In the genomic region with DNA sequence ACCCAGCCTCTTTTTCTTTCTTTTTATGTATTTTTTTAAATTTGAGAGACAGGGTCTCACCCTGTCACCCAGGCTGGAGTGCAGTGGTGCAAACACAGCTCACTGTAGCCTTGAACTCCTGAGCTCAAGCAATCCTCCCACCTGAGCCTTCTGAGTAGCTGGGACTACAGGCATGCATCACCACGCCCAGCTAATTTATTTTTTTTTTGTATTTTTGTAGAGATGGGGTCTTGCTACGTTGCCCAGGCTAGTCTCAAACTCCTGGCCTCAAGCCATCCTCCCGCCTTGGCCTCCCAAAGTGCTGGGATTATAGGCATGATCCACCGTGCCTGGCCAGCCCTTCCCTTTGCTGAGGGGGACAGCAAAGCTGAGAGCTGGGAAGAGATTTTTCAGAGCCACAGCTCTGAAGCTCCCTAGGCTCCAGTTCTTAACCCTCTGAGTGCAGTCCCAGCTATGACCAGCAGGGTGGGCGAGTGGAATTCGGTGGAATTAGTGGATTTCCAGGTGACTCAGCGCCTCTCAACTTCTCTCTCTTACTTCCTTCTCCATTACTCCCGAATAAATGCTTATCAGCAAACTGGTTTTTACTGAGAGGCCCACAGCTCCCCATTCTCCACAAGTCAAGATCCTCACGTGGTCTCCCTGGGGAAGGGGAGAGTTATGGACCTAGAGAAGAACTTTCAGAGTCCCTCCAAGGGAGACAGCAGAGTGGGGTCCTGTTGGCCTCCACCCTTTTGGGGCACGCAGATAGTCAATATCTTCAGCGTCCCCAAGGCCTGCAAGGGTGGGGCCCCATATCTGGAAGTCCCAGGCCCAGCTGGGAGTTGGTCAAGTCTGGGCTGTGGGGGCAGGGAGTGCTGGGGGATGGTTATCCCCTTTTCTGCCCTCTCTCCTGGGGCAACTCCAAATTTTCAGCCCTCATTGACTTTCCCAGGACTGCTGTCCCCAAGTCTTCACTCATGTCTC, we compare ENCODE assay signal across 8 cellular contexts. TPM values are rescaled to one million over a fixed set of nuclear protein-coding genes. Genes with fewer than 3 reads are reported as not detected.
DNase-seq lines count a peak whose midpoint lies in the region; ATAC-seq and TF ChIP-seq lines count a peak whose summit lies in the region.

No MANE protein-coding gene starts in this region.

- H3K4me3 Mint-ChIP-seq in neural crest cell = peak overlapping the region; percentile 69

- DNase-seq in DMS153 (lab: John Stamatoyannopoulos, UW) (peak; percentile 62), LHCN-M2 (ENCODE audit: low read depth) (peak; percentile 89), RPMI8226 (peak; percentile 80), fibroblast of villous mesenchyme (ENCODE audit: low read depth) (peak; percentile 89), neural crest cell (ENCODE audit: low read depth, low spot score) (peak; percentile 84)
- DNase-seq in activated effector memory CD4-positive, alpha-beta T cell treated with anti-CD3 and anti-CD28 coated beads, Interleukin-2, amount 50 U/mL, for 16 hours = peak; percentile 91

- TF ChIP-seq CTCF in fibroblast of villous mesenchyme (IDR thresholded peaks at IDR 0.05; ENCODE audit: insufficient read depth, low read depth, low read length) (peak; percentile 91), neural crest cell (conservative IDR thresholded peaks at IDR 0.05) (peak; percentile 81)

- peak overlapping the region; percentile 73 to 79 for H3K9ac ChIP-seq in stomach smooth muscle (ENCODE audit: low read length in 2 of 2)

- H3K36me3 ChIP-seq in stomach smooth muscle (ENCODE audit: control insufficient read depth in 2 of 2, insufficient read depth in 2 of 2, low read length in 2 of 2) = no peaks in the 10 kb centered on the region

- H3K4me1 ChIP-seq in stomach smooth muscle (ENCODE audit: control insufficient read depth, insufficient read depth, low read length) = peaks cover 23% of the 10 kb centered on the region

- H3K4me3 ChIP-seq in fibroblast of villous mesenchyme (ENCODE audit: low read depth, low read length) = peak overlapping the region; percentile 73
- H3K4me3 ChIP-seq in stomach smooth muscle (ENCODE audit: low read length in 2 of 2) = peak overlapping the region; percentile 88 to 90

- peaks cover 48% of the 10 kb centered on the region for H3K27me3 Mint-ChIP-seq in neural crest cell (ENCODE audit: low read depth)

- no peaks in the 10 kb centered on the region for H3K36me3 Mint-ChIP-seq in neural crest cell (ENCODE audit: low read depth)

- H3K27ac Mint-ChIP-seq in neural crest cell (ENCODE audit: unreplicated experiment) = no peak overlapping the region

- H3K9me3 ChIP-seq in stomach smooth muscle (ENCODE audit: control insufficient read depth in 2 of 2, low read length in 2 of 2) = no peaks in the 10 kb centered on the region

- H3K27me3 ChIP-seq in stomach smooth muscle (ENCODE audit: control insufficient read depth in 1 of 2, insufficient read depth in 2 of 2, low read length in 2 of 2) = no peaks in the 10 kb centered on the region

- peak overlapping the region; percentile 84 for H3K27ac ChIP-seq in stomach smooth muscle (ENCODE audit: low read length)

- ATAC-seq in GM19035 (IDR thresholded peaks at IDR 0.05; ENCODE audit: unreplicated experiment) = no peak

- H3K9me3 Mint-ChIP-seq in neural crest cell = no peaks in the 10 kb centered on the region

- peaks cover 19% of the 10 kb centered on the region for H3K4me1 Mint-ChIP-seq in neural crest cell

RNA-seq across cellular contexts. Expression of a gene that starts 1.2 kb away (rescaled TPM):
- total RNA-seq in LHCN-M2 (2014; rRNA removed) (83.3 and 92.0 TPM in 2 replicates), fibroblast of villous mesenchyme (33.7 and 64.7 TPM in 2 replicates), neural crest cell (3.1 and 3.2 TPM in 2 replicates)
- polyA plus RNA-seq in LHCN-M2 (2012) = 149 TPM

RNA-seq across cellular contexts. Expression of a gene that starts 2.5 kb away (rescaled TPM):
- 0.34 and 0.38 TPM in 2 replicates for total RNA-seq in LHCN-M2 (2014; rRNA removed)
- polyA plus RNA-seq in LHCN-M2 (2012) = 0.67 TPM
- 0.32 and 1.3 TPM in 2 replicates for total RNA-seq in fibroblast of villous mesenchyme
- total RNA-seq in neural crest cell = 0.40 and 1.1 TPM in 2 replicates

RNA-seq across cellular contexts. Expression of a gene that starts 20.2 kb away (rescaled TPM):
- total RNA-seq in LHCN-M2 (2014; rRNA removed) (22.8 and 24.1 TPM in 2 replicates), fibroblast of villous mesenchyme (38.0 and 49.2 TPM in 2 replicates), neural crest cell (22.3 and 25.8 TPM in 2 replicates)
- polyA plus RNA-seq in LHCN-M2 (2012) = 22.9 TPM

RNA-seq across cellular contexts. Expression of a gene that starts 38.5 kb away (rescaled TPM):
- total RNA-seq in LHCN-M2 (2014; rRNA removed) = 21.7 and 31.2 TPM in 2 replicates
- polyA plus RNA-seq in LHCN-M2 (2012) = 31.8 TPM
- 20.0 and 22.0 TPM in 2 replicates for total RNA-seq in fibroblast of villous mesenchyme
- total RNA-seq in neural crest cell = 3.2 and 3.3 TPM in 2 replicates

RNA-seq across cellular contexts. Expression of a gene that starts 51.2 kb away (rescaled TPM):
- total RNA-seq in LHCN-M2 (2014; rRNA removed) = 1.6 and 1.8 TPM in 2 replicates
- 1.6 TPM for polyA plus RNA-seq in LHCN-M2 (2012)
- 0.86 and 1.9 TPM in 2 replicates for total RNA-seq in fibroblast of villous mesenchyme
- total RNA-seq in neural crest cell = 2.8 and 2.9 TPM in 2 replicates
